14 cellular contexts compared by ENCODE assay signal in genomic region chr5:123992641-123993040, GRCh38.
A peak's percentile ranks its signal among the peaks of the same experiment; 100 is the strongest.
DNase-seq lines count a peak whose midpoint lies in the region; ATAC-seq and TF ChIP-seq lines count a peak whose summit lies in the region.
"Had no signal": no experiment of that assay in that cellular context is flagged by ENCODE, and none has a peak within 500 bp of the region (broad histone marks: within the 10 kb centered on the region; RNA-seq: fewer than 3 reads in every experiment).

No MANE protein-coding gene starts in this region.

- DNase-seq in ELF-1 (ENCODE audit: low read depth, low spot score) = peak; percentile 24
- DNase-seq in iPS DF 19.7 (ENCODE audit: low read depth, low spot score) = peak; percentile 35
- DNase-seq in renal cortical epithelial cell (ENCODE audit: low read depth) = peak; percentile 61
- DNase-seq in erythroblast (lab: John Stamatoyannopoulos, UW) = no peak
- no peak for DNase-seq in UCSD-AML1 (lab: John Stamatoyannopoulos, UW; ENCODE audit: unreplicated experiment)
- DNase-seq in NCI-H1105 (lab: John Stamatoyannopoulos, UW) = no peak
- DNase-seq: CD4-positive, alpha-beta memory T cell; MV-4-11; NCI-H1436; NCI-H2081; NCI-H510A treated with DMSO at 0.1 percent for 48 hours had no signal

- TF ChIP-seq CTCF in VCaP (conservative IDR thresholded peaks at IDR 0.05) = no peak

- no peak for TF ChIP-seq POLR2A in erythroblast (IDR thresholded peaks at IDR 0.05; ENCODE audit: low read length)

- ATAC-seq in GM19035 (IDR thresholded peaks at IDR 0.05; ENCODE audit: unreplicated experiment) = no peak
- ATAC-seq: K562 had no signal

- H3K27ac ChIP-seq in VCaP = peak overlapping the region; percentile 20; the same call in 1 of the 2 replicates

Comparison
In these comparisons a context has a peak if more than half of its experiments do, and no peak if none do; other contexts are left out.
1. DNase-seq: peak in ELF-1 (single experiment), iPS DF 19.7 (single experiment) and renal cortical epithelial cell (single experiment); none in erythroblast (0 of 2), UCSD-AML1 (single experiment) and NCI-H1105 (single experiment).